In the genomic region with DNA sequence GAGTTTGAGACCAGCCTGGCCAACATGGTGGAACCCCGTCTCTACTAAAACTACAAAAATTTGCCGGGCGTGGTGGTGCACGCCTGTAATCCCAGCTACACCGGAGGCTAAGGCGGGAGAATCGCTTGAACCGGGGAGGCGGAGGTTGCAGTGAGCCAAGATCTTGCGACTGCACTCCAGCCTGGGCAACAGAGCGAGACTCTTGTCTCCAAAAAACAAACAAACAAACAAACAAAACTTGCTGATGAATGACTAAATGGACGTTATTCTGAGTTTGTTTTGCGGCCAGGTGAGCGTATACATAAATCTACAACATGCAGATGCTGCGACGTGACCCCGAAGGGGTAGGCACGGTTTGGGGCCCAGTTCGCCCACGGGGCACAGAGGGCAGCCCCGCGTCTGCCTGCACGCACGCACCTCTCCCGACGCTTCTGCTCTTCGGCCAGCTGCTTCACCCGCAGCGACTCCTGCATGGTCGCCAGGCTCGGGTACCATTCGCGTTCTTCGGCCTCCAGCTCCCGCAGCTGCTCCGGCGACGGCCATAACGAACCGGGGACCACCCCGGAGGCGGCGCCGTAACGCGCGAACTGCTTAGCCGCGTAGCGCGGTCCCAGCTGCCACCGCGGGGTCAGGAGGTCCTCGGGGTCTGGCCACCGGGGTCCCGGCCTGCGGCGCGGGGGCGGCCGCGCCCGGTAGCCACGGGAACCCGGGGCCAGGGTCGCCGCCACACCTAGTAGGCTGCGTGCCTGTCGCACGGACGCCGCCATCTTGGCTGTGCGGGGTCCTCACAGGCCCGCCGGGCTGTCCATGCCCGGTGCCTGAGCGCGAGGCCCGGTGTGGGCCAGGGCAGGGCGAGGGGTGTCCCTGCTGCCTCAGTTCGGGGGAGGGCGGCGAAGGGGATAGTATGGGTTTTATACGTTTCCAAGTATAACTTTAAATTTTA, we compare ENCODE assay signal across 8 cellular contexts. TPM values are rescaled to one million over a fixed set of nuclear protein-coding genes. Genes with fewer than 3 reads are reported as not detected.
A peak's percentile ranks its signal among the peaks of the same experiment; 100 is the strongest.
DNase-seq lines count a peak whose midpoint lies in the region; ATAC-seq, FAIRE-seq and TF ChIP-seq lines count a peak whose summit lies in the region.

Gene GADD45GIP1, minus strand, starts transcription at position 778 of the 943 bp plus-strand sequence. Its CDS starts 11 bp downstream, at position 767.

- H3K27me3 Mint-ChIP-seq in central memory CD8-positive, alpha-beta T cell, result no peaks in the 10 kb centered on the region

- peak; percentile 80 for ATAC-seq in HG02642 (IDR thresholded peaks at IDR 0.05; ENCODE audit: poor library complexity, unreplicated experiment)
- peak; percentile 96 for ATAC-seq in central memory CD8-positive, alpha-beta T cell (replicated peaks; ENCODE audit: extremely low read depth, poor library complexity, severe bottlenecking)
- no peak for ATAC-seq in GM18517 (IDR thresholded peaks at IDR 0.05; ENCODE audit: unreplicated experiment)

- dilution Hi-C loops in keratinocyte (cut with MboI; ENCODE audit: extremely low pct_ligation_motif_present, low sequenced_read_pairs), result no loop called here

- H3K9me1 ChIP-seq in keratinocyte (ENCODE audit: control insufficient read depth, extremely low read depth, insufficient read depth, low read length), result peaks cover 2% of the 10 kb centered on the region

- no peaks in the 10 kb centered on the region for H4K20me1 ChIP-seq in keratinocyte (ENCODE audit: control insufficient read depth, extremely low read depth, insufficient read depth, low read length)

- peaks cover 37% of the 10 kb centered on the region for H3K79me2 ChIP-seq in keratinocyte (ENCODE audit: control insufficient read depth, insufficient read depth, low read length)

- H3K36me3 Mint-ChIP-seq in central memory CD8-positive, alpha-beta T cell (ENCODE audit: insufficient read depth), result peaks cover 26% of the 10 kb centered on the region

- peak within 1 kb of the TSS; percentile 93 for H3K4me2 ChIP-seq in keratinocyte (ENCODE audit: control insufficient read depth, extremely low read depth, insufficient read depth, low read depth, low read length)

- no peak for TF ChIP-seq CTCF in keratinocyte (optimal IDR thresholded peaks at IDR 0.05 in 1 of 3, IDR thresholded peaks at IDR 0.05 in 1 of 3, conservative IDR thresholded peaks at IDR 0.05 in 1 of 3; ENCODE audit: extremely low read depth in 1 of 3, insufficient read depth in 2 of 3, low read length in 3 of 3)

- H3K4me1 Mint-ChIP-seq in central memory CD8-positive, alpha-beta T cell, result peaks cover 25% of the 10 kb centered on the region

- H3K9me3 Mint-ChIP-seq in central memory CD8-positive, alpha-beta T cell, result no peaks in the 10 kb centered on the region

- H2AFZ ChIP-seq in keratinocyte (ENCODE audit: control insufficient read depth, low read length), result peak within 1 kb of the TSS; percentile 88

- FAIRE-seq in keratinocyte (lab: Jason Lieb, UNC), result no peak

- H3K27ac ChIP-seq in keratinocyte (ENCODE audit: control insufficient read depth, insufficient read depth, low read length), result peak within 1 kb of the TSS; percentile 80

- H3K9ac ChIP-seq in ES-I3 (ENCODE audit: low read depth, low read length) (peak within 1 kb of the TSS; percentile 97), keratinocyte (ENCODE audit: control insufficient read depth, extremely low read depth, insufficient read depth, low read length) (peak within 1 kb of the TSS; percentile 90)

- H3K4me1 ChIP-seq in ES-I3 (ENCODE audit: insufficient read depth, low read length) (no peaks in the 10 kb centered on the region), keratinocyte (ENCODE audit: control insufficient read depth, extremely low read depth, insufficient read depth, low read length) (peaks cover 26% of the 10 kb centered on the region)

- no peaks in the 10 kb centered on the region for H3K27me3 ChIP-seq in keratinocyte (ENCODE audit: control insufficient read depth, extremely low read depth, insufficient read depth, low read length)

- H3K36me3 ChIP-seq in ES-I3 (ENCODE audit: insufficient read depth, low read length) (peaks cover 2% of the 10 kb centered on the region; the same call in 1 of the 2 replicates), keratinocyte (ENCODE audit: control insufficient read depth in 2 of 2, extremely low read depth in 1 of 2, insufficient read depth in 2 of 2, low read length in 2 of 2) (peaks cover 14% of the 10 kb centered on the region in 2 experiments)

- peak within 1 kb of the TSS; percentile 84 to 92 (median 89) for H3K4me3 ChIP-seq in keratinocyte (ENCODE audit: control insufficient read depth in 2 of 3, extremely low read depth in 1 of 3, insufficient read depth in 2 of 3, low read depth in 1 of 3, low read length in 3 of 3)

- peak within 1 kb of the TSS; percentile 81 for H3K4me3 Mint-ChIP-seq in central memory CD8-positive, alpha-beta T cell

- peak within 1 kb of the TSS; percentile 74 for H3K27ac Mint-ChIP-seq in central memory CD8-positive, alpha-beta T cell (ENCODE audit: low read depth)

- peak; percentile 62 for DNase-seq in NCI-H2196 treated with DMSO at 0.1 percent for 48 hours (lab: John Stamatoyannopoulos, UW; ENCODE audit: unreplicated experiment)
- peak; percentile 62 for DNase-seq in activated CD4-positive, CD25-positive, alpha-beta regulatory T cell treated with anti-CD3 and anti-CD28 coated beads, Interleukin-2, amount 50 U/mL, for 16 hours (ENCODE audit: low read depth, low spot score)
- DNase-seq in central memory CD8-positive, alpha-beta T cell (ENCODE audit: low spot score in 2 of 2), result peak; percentile 57 to 66
- no peak for DNase-seq in keratinocyte (ENCODE audit: low read depth, low spot score)
- peak; percentile 73 to 82 (median 80) for DNase-seq in stimulated activated CD4-positive, alpha-beta T cell treated with anti-CD3 and anti-CD28 coated beads, Interleukin-12 subunit alpha, Interleukin-12 subunit beta, amount 100 ng/mL, for 48 hours (ENCODE audit: low read depth in 2 of 3, low spot score in 1 of 3)

- H3K9me3 ChIP-seq in ES-I3 (ENCODE audit: control insufficient read depth, insufficient read depth, low read length), result no peaks in the 10 kb centered on the region
- no peaks in the 10 kb centered on the region for H3K9me3 ChIP-seq in keratinocyte (ENCODE audit: control insufficient read depth, low read depth, low read length)

RNA-seq across cellular contexts. Expression of gene GADD45GIP1, which starts in this region (rescaled TPM):
- 27.8 to 38.4 TPM (median 35.5 TPM) in 3 replicates for polyA plus RNA-seq in keratinocyte
- polyA plus RNA-seq in keratinocyte (2011; ENCODE audit: low read depth), result 22.7 TPM
- 10.8 and 29.0 TPM in 2 replicates for polyA plus RNA-seq in keratinocyte (2011; cell fraction: cytosol; rRNA removed)
- polyA plus RNA-seq in keratinocyte (2011; cell fraction: nucleus; rRNA removed), result 9.8 and 10.6 TPM in 2 replicates
- 18.1 and 56.9 TPM in 2 replicates for polyA plus RNA-seq in keratinocyte (2012; ENCODE audit: low replicate concordance)
- 4.4 to 9.0 TPM (median 4.6 TPM) in 3 replicates for polyA minus RNA-seq in keratinocyte
- polyA minus RNA-seq in keratinocyte (2011; cell fraction: cytosol; rRNA and poly(A)+ RNA removed), result 43.2 TPM
- 2.9 and 3.7 TPM in 2 replicates for polyA minus RNA-seq in keratinocyte (2011; cell fraction: nucleus; rRNA and poly(A)+ RNA removed)
